In genomic region chr17:49299996-49300395, GRCh38 we compare ENCODE assay signal across 29 cellular contexts.
"Had no signal": no experiment of that assay in that cellular context is flagged by ENCODE, and none has a peak within 500 bp of the region (broad histone marks: within the 10 kb centered on the region; RNA-seq: fewer than 3 reads in every experiment).

No MANE protein-coding gene starts in this region.

- H3K27ac Mint-ChIP-seq: mesothelial cell of epicardium; natural killer cell; nephron progenitor cell; neural progenitor cell; progenitor cell of endocrine pancreas; stimulated activated memory B cell treated with anti-CD40 and anti-IgM and Interleukin-4, amounts not matched to agents 10 μg/mL and 1 μg/mL and 100 μg/mL, for 72 hours; stimulated activated naive CD8-positive, alpha-beta T cell treated with anti-CD3 and anti-CD28 coated beads, Interleukin-15, amount 100 ng/mL, for 72 hours had no signal

- H3K27me3 Mint-ChIP-seq: naive B cell; progenitor cell of endocrine pancreas; stimulated activated memory B cell treated with anti-CD40 and anti-IgM and Interleukin-4, amounts not matched to agents 10 μg/mL and 1 μg/mL and 100 μg/mL, for 72 hours; stimulated activated naive CD8-positive, alpha-beta T cell treated with anti-CD3 and anti-CD28 coated beads, Interleukin-15, amount 100 ng/mL, for 72 hours had no signal

- H3K79me2 ChIP-seq: hepatocyte, parathyroid adenoma had no signal

- H3K4me3 ChIP-seq: heart right ventricle, hepatocyte, left ventricle myocardium inferior, lung, neural progenitor cell, sigmoid colon, spleen, testis, thyroid gland, upper lobe of right lung had no signal

- H3K27me3 ChIP-seq: heart right ventricle, hepatocyte, neural progenitor cell, neutrophil, sigmoid colon, spleen, testis, thyroid gland, upper lobe of right lung had no signal

- H3K36me3 ChIP-seq: neural progenitor cell had no signal

- H3K4me1 Mint-ChIP-seq: mesothelial cell of epicardium; naive B cell; natural killer cell; nephron progenitor cell; neural progenitor cell; stimulated activated memory B cell treated with anti-CD40 and anti-IgM and Interleukin-4, amounts not matched to agents 10 μg/mL and 1 μg/mL and 100 μg/mL, for 72 hours; stimulated activated naive CD8-positive, alpha-beta T cell treated with anti-CD3 and anti-CD28 coated beads, Interleukin-15, amount 100 ng/mL, for 72 hours had no signal

- ATAC-seq: heart right ventricle; natural killer cell; right cardiac atrium; stimulated activated memory B cell treated with anti-CD40 and anti-IgM and Interleukin-4, amounts not matched to agents 10 μg/mL and 1 μg/mL and 100 μg/mL, for 72 hours; stimulated activated naive CD8-positive, alpha-beta T cell treated with anti-CD3 and anti-CD28 coated beads, Interleukin-15, amount 100 ng/mL, for 72 hours; upper lobe of right lung had no signal

- H3K9me3 ChIP-seq: heart right ventricle, left ventricle myocardium inferior, neutrophil, sigmoid colon, spleen, testis, thyroid gland, upper lobe of right lung had no signal

- H3K27ac ChIP-seq: heart right ventricle, hepatocyte, left ventricle myocardium inferior, neural progenitor cell, neutrophil, parathyroid adenoma, sigmoid colon, spleen, testis, thyroid gland, upper lobe of right lung had no signal

- H3K4me1 ChIP-seq: heart right ventricle, left ventricle myocardium inferior, neural progenitor cell, parathyroid adenoma, sigmoid colon, spleen, testis, thyroid gland, upper lobe of right lung had no signal

- DNase-seq: heart right ventricle; islet precursor cell; left ventricle myocardium inferior; mesenchymal stem cell; naive B cell; natural killer cell; nephron progenitor cell; occipital lobe; right cardiac atrium; sigmoid colon; small intestine; spleen; stimulated activated CD4-positive, alpha-beta T cell treated with anti-CD3 and anti-CD28 coated beads, Interleukin-2, amount 100 ng/mL, for 48 hours; stimulated activated CD4-positive, alpha-beta T cell treated with anti-CD3 and anti-CD28 coated beads, Interleukin-4, amount 100 ng/mL, for 4 hours; stimulated activated CD8-positive, alpha-beta memory T cell treated with anti-CD3 and anti-CD28 coated beads, Interleukin-4, amount 100 ng/mL, for 48 hours; stimulated activated naive CD4-positive, alpha-beta T cell treated with Interleukin-2 at 50 U/mL for 16 hours; stimulated activated naive CD8-positive, alpha-beta T cell treated with anti-CD3 and anti-CD28 coated beads, Interleukin-15, amount 100 ng/mL, for 72 hours; testis; thyroid gland; trophoblast cell; upper lobe of right lung had no signal

- H3K4me3 Mint-ChIP-seq: mesothelial cell of epicardium; naive B cell; natural killer cell; nephron progenitor cell; neural progenitor cell; stimulated activated memory B cell treated with anti-CD40 and anti-IgM and Interleukin-4, amounts not matched to agents 10 μg/mL and 1 μg/mL and 100 μg/mL, for 72 hours; stimulated activated naive CD8-positive, alpha-beta T cell treated with anti-CD3 and anti-CD28 coated beads, Interleukin-15, amount 100 ng/mL, for 72 hours had no signal

- H2AFZ ChIP-seq: hepatocyte, neural progenitor cell, parathyroid adenoma had no signal

- H3K9ac ChIP-seq: neural progenitor cell, parathyroid adenoma had no signal

- H3K9me3 Mint-ChIP-seq: mesothelial cell of epicardium; naive B cell; natural killer cell; nephron progenitor cell; neural progenitor cell; stimulated activated memory B cell treated with anti-CD40 and anti-IgM and Interleukin-4, amounts not matched to agents 10 μg/mL and 1 μg/mL and 100 μg/mL, for 72 hours; stimulated activated naive CD8-positive, alpha-beta T cell treated with anti-CD3 and anti-CD28 coated beads, Interleukin-15, amount 100 ng/mL, for 72 hours had no signal

- H3K4me2 ChIP-seq: hepatocyte, neural progenitor cell had no signal
